14 cellular contexts compared by ENCODE assay signal in genomic region chr5:51201708-51202107, GRCh38.
"Had no signal": no experiment of that assay in that cellular context is flagged by ENCODE, and none has a peak within 500 bp of the region (broad histone marks: within the 10 kb centered on the region; RNA-seq: fewer than 3 reads in every experiment).

No MANE protein-coding gene starts in this region.

- H3K36me3 ChIP-seq: SJSA1 had no signal

- H3K4me1 ChIP-seq: SJSA1 had no signal

- DNase-seq: KBM-7, MV-4-11, NCI-H1048, NCI-H1436, NCI-H187, NCI-H2029, NCI-H2227 treated with DMSO at 0.1 percent for 48 hours, NCI-H526 treated with DMSO at 0.1 percent for 48 hours, Right ventricle myocardium superior, RPMI8226, SIG-M5 had no signal

- H3K9me3 ChIP-seq: SJSA1 had no signal

- FAIRE-seq: RCC 7860 had no signal

- H3K4me3 ChIP-seq: SJSA1, SK-N-MC had no signal

- H3K27me3 ChIP-seq: SJSA1 had no signal

- H3K27ac ChIP-seq: SJSA1, SK-N-MC had no signal
